In the genomic region with DNA sequence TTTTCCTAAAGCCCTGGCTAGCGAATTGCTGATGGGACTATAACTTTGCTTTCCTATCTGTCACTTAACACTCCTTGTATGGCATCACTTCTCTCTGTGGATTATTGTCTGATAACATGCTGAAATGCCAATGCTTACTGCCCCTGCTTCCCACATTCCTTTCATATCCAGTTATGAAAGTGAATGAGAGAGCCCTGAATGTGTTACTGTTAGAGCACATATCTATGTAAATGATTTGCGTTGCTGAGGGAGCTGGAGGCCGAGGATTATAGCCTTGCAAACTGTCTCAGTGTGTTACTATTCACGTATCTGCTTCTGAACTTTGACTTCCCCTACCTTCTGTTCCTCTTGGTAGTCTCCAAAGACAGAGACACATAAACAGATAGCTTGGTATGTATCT, we compare ENCODE assay signal across 12 cellular contexts.
"Had no signal": no experiment of that assay in that cellular context is flagged by ENCODE, and none has a peak within 500 bp of the region (broad histone marks: within the 10 kb centered on the region; RNA-seq: fewer than 3 reads in every experiment).

No MANE protein-coding gene starts in this region.

- H3K27me3 ChIP-seq: transverse colon, vagina had no signal

- H3K27ac ChIP-seq: parathyroid adenoma, transverse colon, vagina had no signal

- H3K4me1 ChIP-seq: parathyroid adenoma had no signal

- H3K4me3 Mint-ChIP-seq: activated CD4-positive, alpha-beta T cell treated with anti-CD3 and anti-CD28 coated beads, Interleukin-2, amount 10 ng/mL, durations not matched to agents 7 days and 5 days; activated T-helper 1 cell treated with anti-CD3 and anti-CD28 coated beads, Interleukin-12 subunit alpha, Interleukin-12 subunit beta, Interleukin-2, Interleukin-4 antibody, amounts not matched to agents 30 ng/mL and 10 ng/mL and 1 ng/mL, durations not matched to agents 14 hours and 24 hours and 36 hours; naive B cell had no signal

- DNase-seq: activated CD4-positive, alpha-beta T cell treated with anti-CD3 and anti-CD28 coated beads, Interleukin-2, amount 10 ng/mL, durations not matched to agents 7 days and 5 days; activated CD8-positive, alpha-beta memory T cell treated with anti-CD3 and anti-CD28 coated beads, Interleukin-2, amount 50 U/mL, for 48 hours; activated naive CD4-positive, alpha-beta T cell treated with Interleukin-2 at 50 U/mL for 16 hours; erythroblast; hippocampal formation; naive B cell; stimulated activated CD4-positive, alpha-beta T cell treated with anti-CD3 and anti-CD28 coated beads, Interleukin-4, amount 100 ng/mL, for 24 hours; stimulated activated naive CD4-positive, alpha-beta T cell; transverse colon had no signal

- H3K9me3 ChIP-seq: transverse colon, vagina had no signal

- H3K36me3 ChIP-seq: transverse colon had no signal

- H3K27ac Mint-ChIP-seq: activated CD4-positive, alpha-beta T cell treated with anti-CD3 and anti-CD28 coated beads, Interleukin-2, amount 10 ng/mL, durations not matched to agents 7 days and 5 days; activated T-helper 1 cell treated with anti-CD3 and anti-CD28 coated beads, Interleukin-12 subunit alpha, Interleukin-12 subunit beta, Interleukin-2, Interleukin-4 antibody, amounts not matched to agents 30 ng/mL and 10 ng/mL and 1 ng/mL, durations not matched to agents 14 hours and 24 hours and 36 hours had no signal

- H3K27me3 Mint-ChIP-seq: activated CD4-positive, alpha-beta T cell treated with anti-CD3 and anti-CD28 coated beads, Interleukin-2, amount 10 ng/mL, durations not matched to agents 7 days and 5 days; naive B cell had no signal

- H3K9me3 Mint-ChIP-seq: activated CD4-positive, alpha-beta T cell treated with anti-CD3 and anti-CD28 coated beads, Interleukin-2, amount 10 ng/mL, durations not matched to agents 7 days and 5 days; activated T-helper 1 cell treated with anti-CD3 and anti-CD28 coated beads, Interleukin-12 subunit alpha, Interleukin-12 subunit beta, Interleukin-2, Interleukin-4 antibody, amounts not matched to agents 30 ng/mL and 10 ng/mL and 1 ng/mL, durations not matched to agents 14 hours and 24 hours and 36 hours; naive B cell had no signal

- H3K4me3 ChIP-seq: transverse colon, vagina had no signal
